14 cellular contexts compared by ENCODE assay signal in genomic region chr6:108656834-108657233, GRCh38.
DNase-seq lines count a peak whose midpoint lies in the region; ATAC-seq lines count a peak whose summit lies in the region.
"Had no signal": no experiment of that assay in that cellular context is flagged by ENCODE, and none has a peak within 500 bp of the region (broad histone marks: within the 10 kb centered on the region; RNA-seq: fewer than 3 reads in every experiment).

No MANE protein-coding gene starts in this region.

- no peaks in the 10 kb centered on the region for H3K27me3 Mint-ChIP-seq in activated CD4-positive, alpha-beta T cell treated with anti-CD3 and anti-CD28 coated beads, Interleukin-2, amount 10 ng/mL, durations not matched to agents 7 days and 5 days
- H3K27me3 Mint-ChIP-seq: activated CD4-positive, alpha-beta memory T cell treated with anti-CD3 and anti-CD28 coated beads, Interleukin-2, amount 10 ng/mL, durations not matched to agents 7 days and 5 days had no signal

- no peaks in the 10 kb centered on the region; the same call in 1 of the 2 replicates for H3K36me3 ChIP-seq in SJSA1

- 0 out of 2 replicates have a peak overlapping the region, but pooled peaks have one; percentile 57 for H3K27ac ChIP-seq in SJSA1

- ATAC-seq in GM19351 (IDR thresholded peaks at IDR 0.05; ENCODE audit: unreplicated experiment) (no peak), GM18517 (IDR thresholded peaks at IDR 0.05; ENCODE audit: unreplicated experiment) (no peak)

- CTCF ChIA-PET in activated CD4-positive, alpha-beta T cell treated with anti-CD3 and anti-CD28 coated beads, Interleukin-2, amount 10 ng/mL, durations not matched to agents 7 days and 5 days (lab: Charles Lee): interaction anchor here (1.3 kb wide), 1 partner anchor 10 kb away, joined by 3 read pairs; no protein-coding TSS in a partner anchor

- no peak overlapping the region for H3K27ac Mint-ChIP-seq in activated CD4-positive, alpha-beta T cell treated with anti-CD3 and anti-CD28 coated beads, Interleukin-2, amount 10 ng/mL, durations not matched to agents 7 days and 5 days
- H3K27ac Mint-ChIP-seq: activated CD4-positive, alpha-beta memory T cell treated with anti-CD3 and anti-CD28 coated beads, Interleukin-2, amount 10 ng/mL, durations not matched to agents 7 days and 5 days had no signal

- H3K4me1 ChIP-seq in SJSA1 (replicated peaks): peaks cover 43% of the 10 kb centered on the region

- H3K4me3 Mint-ChIP-seq in activated CD4-positive, alpha-beta T cell treated with anti-CD3 and anti-CD28 coated beads, Interleukin-2, amount 10 ng/mL, durations not matched to agents 7 days and 5 days: no peak overlapping the region
- H3K4me3 Mint-ChIP-seq: activated CD4-positive, alpha-beta memory T cell treated with anti-CD3 and anti-CD28 coated beads, Interleukin-2, amount 10 ng/mL, durations not matched to agents 7 days and 5 days had no signal

- POLR2A ChIA-PET in activated CD4-positive, alpha-beta T cell treated with anti-CD3 and anti-CD28 coated beads, Interleukin-2, amount 10 ng/mL, durations not matched to agents 7 days and 5 days (lab: Charles Lee): no interaction called here

- DNase-seq in COLO668 (lab: John Stamatoyannopoulos, UW; ENCODE audit: unreplicated experiment) (peak; percentile 16), SJSA1 (ENCODE audit: low read depth in 1 of 2, low spot score in 2 of 2) (no peak), left kidney (ENCODE audit: low read depth, low spot score) (peak; percentile 80), renal cortical epithelial cell (ENCODE audit: low read depth) (peak; percentile 76), COR-L47 (lab: John Stamatoyannopoulos, UW) (no peak)
- no peak for DNase-seq in activated CD4-positive, alpha-beta T cell treated with anti-CD3 and anti-CD28 coated beads, Interleukin-2, amount 10 ng/mL, durations not matched to agents 7 days and 5 days
- DNase-seq: activated CD4-positive, alpha-beta memory T cell treated with anti-CD3 and anti-CD28 coated beads, Interleukin-2, amount 10 ng/mL, durations not matched to agents 7 days and 5 days; activated effector memory CD4-positive, alpha-beta T cell treated with anti-CD3 and anti-CD28 coated beads, Interleukin-2, amount 50 U/mL, for 16 hours; DND-41; erythroblast; H7; nephron progenitor cell had no signal

- peaks cover 4% of the 10 kb centered on the region for H3K4me1 Mint-ChIP-seq in activated CD4-positive, alpha-beta T cell treated with anti-CD3 and anti-CD28 coated beads, Interleukin-2, amount 10 ng/mL, durations not matched to agents 7 days and 5 days

- no peaks in the 10 kb centered on the region for H3K9me3 ChIP-seq in SJSA1 (replicated peaks)

- no peaks in the 10 kb centered on the region for H3K36me3 Mint-ChIP-seq in activated CD4-positive, alpha-beta T cell treated with anti-CD3 and anti-CD28 coated beads, Interleukin-2, amount 10 ng/mL, durations not matched to agents 7 days and 5 days (ENCODE audit: low read depth)

- H3K4me3 ChIP-seq in SJSA1: no peak overlapping the region

- H3K9me3 Mint-ChIP-seq in activated CD4-positive, alpha-beta T cell treated with anti-CD3 and anti-CD28 coated beads, Interleukin-2, amount 10 ng/mL, durations not matched to agents 7 days and 5 days: no peaks in the 10 kb centered on the region
- H3K9me3 Mint-ChIP-seq: activated CD4-positive, alpha-beta memory T cell treated with anti-CD3 and anti-CD28 coated beads, Interleukin-2, amount 10 ng/mL, durations not matched to agents 7 days and 5 days; nephron progenitor cell had no signal

- H3K27me3 ChIP-seq in SJSA1 (replicated peaks): no peaks in the 10 kb centered on the region

Comparison
In these comparisons a context has a peak if more than half of its experiments do, and no peak if none do; other contexts are left out.
1. DNase-seq: peak in COLO668 (single experiment), left kidney (single experiment) and renal cortical epithelial cell (single experiment); none in SJSA1 (0 of 2), COR-L47 (single experiment) and activated CD4-positive, alpha-beta T cell treated with anti-CD3 and anti-CD28 coated beads, Interleukin-2, amount 10 ng/mL, durations not matched to agents 7 days and 5 days (single experiment).